In the genomic region with DNA sequence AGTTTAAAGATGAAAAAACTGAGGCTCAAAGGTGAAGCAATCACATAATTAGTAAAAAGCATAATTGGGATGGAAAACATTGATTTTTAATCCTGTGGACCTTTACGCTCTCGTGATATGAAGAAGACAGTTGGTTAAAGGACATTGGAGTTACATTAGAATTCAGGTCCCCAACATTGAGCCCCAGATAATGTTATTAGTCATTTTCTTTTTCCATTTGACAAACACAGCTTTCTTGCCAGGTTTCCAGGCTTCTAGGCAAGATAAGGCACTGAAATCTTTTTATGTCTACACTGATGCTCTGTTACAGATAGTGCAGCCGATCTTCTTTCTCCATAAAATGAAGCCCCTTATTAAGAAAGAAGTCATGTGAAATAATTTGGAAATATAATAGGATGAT, we compare ENCODE assay signal across 1 cellular context.
TF ChIP-seq lines count a peak whose summit lies in the region.

No MANE protein-coding gene starts in this region.

TF ChIP-seq in K562, 482 proteins besides CTCF, POLR2A, EP300 and RAD21:
- no peak for TF ChIP-seq SAFB (IDR thresholded peaks at IDR 0.05; ENCODE audit: borderline replicate concordance, low read depth, low read length)
- no peak for TF ChIP-seq CEBPG (CRISPR knock-in tag; IDR thresholded peaks at IDR 0.05)
- peak in 1 of 2 experiments; percentile 35; a peak in 1 of 4 replicates for TF ChIP-seq CEBPG (tag; conservative IDR thresholded peaks at IDR 0.05 in 1 of 2, IDR thresholded peaks at IDR 0.05 in 1 of 2)
- no peak for TF ChIP-seq ZKSCAN8 (CRISPR knock-in tag; IDR thresholded peaks at IDR 0.05)
- no peak for TF ChIP-seq TSHZ1 (CRISPR knock-in tag; IDR thresholded peaks at IDR 0.05)
- TF ChIP-seq ZNF551 (CRISPR knock-in tag; IDR thresholded peaks at IDR 0.05), result no peak
- TF ChIP-seq KDM5B (IDR thresholded peaks at IDR 0.05; ENCODE audit: insufficient replicate concordance, low read depth, low read length), result no peak
- no peak for TF ChIP-seq GABPB2 (CRISPR knock-in tag; conservative IDR thresholded peaks at IDR 0.05)
- TF ChIP-seq SRSF7 (optimal IDR thresholded peaks at IDR 0.05; ENCODE audit: low read depth, low read length), result no peak
- TF ChIP-seq, protein P1, sequence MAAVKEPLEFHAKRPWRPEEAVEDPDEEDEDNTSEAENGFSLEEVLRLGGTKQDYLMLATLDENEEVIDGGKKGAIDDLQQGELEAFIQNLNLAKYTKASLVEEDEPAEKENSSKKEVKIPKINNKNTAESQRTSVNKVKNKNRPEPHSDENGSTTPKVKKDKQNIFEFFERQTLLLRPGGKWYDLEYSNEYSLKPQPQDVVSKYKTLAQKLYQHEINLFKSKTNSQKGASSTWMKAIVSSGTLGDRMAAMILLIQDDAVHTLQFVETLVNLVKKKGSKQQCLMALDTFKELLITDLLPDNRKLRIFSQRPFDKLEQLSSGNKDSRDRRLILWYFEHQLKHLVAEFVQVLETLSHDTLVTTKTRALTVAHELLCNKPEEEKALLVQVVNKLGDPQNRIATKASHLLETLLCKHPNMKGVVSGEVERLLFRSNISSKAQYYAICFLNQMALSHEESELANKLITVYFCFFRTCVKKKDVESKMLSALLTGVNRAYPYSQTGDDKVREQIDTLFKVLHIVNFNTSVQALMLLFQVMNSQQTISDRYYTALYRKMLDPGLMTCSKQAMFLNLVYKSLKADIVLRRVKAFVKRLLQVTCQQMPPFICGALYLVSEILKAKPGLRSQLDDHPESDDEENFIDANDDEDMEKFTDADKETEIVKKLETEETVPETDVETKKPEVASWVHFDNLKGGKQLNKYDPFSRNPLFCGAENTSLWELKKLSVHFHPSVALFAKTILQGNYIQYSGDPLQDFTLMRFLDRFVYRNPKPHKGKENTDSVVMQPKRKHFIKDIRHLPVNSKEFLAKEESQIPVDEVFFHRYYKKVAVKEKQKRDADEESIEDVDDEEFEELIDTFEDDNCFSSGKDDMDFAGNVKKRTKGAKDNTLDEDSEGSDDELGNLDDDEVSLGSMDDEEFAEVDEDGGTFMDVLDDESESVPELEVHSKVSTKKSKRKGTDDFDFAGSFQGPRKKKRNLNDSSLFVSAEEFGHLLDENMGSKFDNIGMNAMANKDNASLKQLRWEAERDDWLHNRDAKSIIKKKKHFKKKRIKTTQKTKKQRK (IDR thresholded peaks at IDR 0.05; ENCODE audit: borderline replicate concordance, low read depth, low read length), result no peak
- TF ChIP-seq CBFA2T3 (IDR thresholded peaks at IDR 0.05), result peak; percentile 52; the same call in 1 of the 2 replicates
- TF ChIP-seq CUX1 (CRISPR knock-in tag; IDR thresholded peaks at IDR 0.05), result no peak
- TF ChIP-seq LARP7 (IDR thresholded peaks at IDR 0.05), result no peak
- TF ChIP-seq TEAD4 (IDR thresholded peaks at IDR 0.05; ENCODE audit: low read length), result peak; percentile 27; the same call in 1 of the 2 replicates
- no peak for TF ChIP-seq TEAD4 (CRISPR knock-in tag; IDR thresholded peaks at IDR 0.05; ENCODE audit: borderline replicate concordance)
- no peak for TF ChIP-seq BHLHE40 (IDR thresholded peaks at IDR 0.05; ENCODE audit: low read length)
- TF ChIP-seq CBFA2T2 (conservative IDR thresholded peaks at IDR 0.05), result peak; percentile 29
- no peak for TF ChIP-seq FIP1L1 (IDR thresholded peaks at IDR 0.05; ENCODE audit: low read depth, low read length, poor library complexity, severe bottlenecking)
- no peak for TF ChIP-seq ZNF23 (CRISPR knock-in tag; IDR thresholded peaks at IDR 0.05)
- no peak for TF ChIP-seq E2F1 (CRISPR knock-in tag; IDR thresholded peaks at IDR 0.05)
- TF ChIP-seq, protein P2, sequence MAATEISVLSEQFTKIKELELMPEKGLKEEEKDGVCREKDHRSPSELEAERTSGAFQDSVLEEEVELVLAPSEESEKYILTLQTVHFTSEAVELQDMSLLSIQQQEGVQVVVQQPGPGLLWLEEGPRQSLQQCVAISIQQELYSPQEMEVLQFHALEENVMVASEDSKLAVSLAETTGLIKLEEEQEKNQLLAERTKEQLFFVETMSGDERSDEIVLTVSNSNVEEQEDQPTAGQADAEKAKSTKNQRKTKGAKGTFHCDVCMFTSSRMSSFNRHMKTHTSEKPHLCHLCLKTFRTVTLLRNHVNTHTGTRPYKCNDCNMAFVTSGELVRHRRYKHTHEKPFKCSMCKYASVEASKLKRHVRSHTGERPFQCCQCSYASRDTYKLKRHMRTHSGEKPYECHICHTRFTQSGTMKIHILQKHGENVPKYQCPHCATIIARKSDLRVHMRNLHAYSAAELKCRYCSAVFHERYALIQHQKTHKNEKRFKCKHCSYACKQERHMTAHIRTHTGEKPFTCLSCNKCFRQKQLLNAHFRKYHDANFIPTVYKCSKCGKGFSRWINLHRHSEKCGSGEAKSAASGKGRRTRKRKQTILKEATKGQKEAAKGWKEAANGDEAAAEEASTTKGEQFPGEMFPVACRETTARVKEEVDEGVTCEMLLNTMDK (IDR thresholded peaks at IDR 0.05; ENCODE audit: borderline replicate concordance, insufficient read depth, low read depth, low read length, poor library complexity, severe bottlenecking), result no peak
- TF ChIP-seq, protein P3, sequence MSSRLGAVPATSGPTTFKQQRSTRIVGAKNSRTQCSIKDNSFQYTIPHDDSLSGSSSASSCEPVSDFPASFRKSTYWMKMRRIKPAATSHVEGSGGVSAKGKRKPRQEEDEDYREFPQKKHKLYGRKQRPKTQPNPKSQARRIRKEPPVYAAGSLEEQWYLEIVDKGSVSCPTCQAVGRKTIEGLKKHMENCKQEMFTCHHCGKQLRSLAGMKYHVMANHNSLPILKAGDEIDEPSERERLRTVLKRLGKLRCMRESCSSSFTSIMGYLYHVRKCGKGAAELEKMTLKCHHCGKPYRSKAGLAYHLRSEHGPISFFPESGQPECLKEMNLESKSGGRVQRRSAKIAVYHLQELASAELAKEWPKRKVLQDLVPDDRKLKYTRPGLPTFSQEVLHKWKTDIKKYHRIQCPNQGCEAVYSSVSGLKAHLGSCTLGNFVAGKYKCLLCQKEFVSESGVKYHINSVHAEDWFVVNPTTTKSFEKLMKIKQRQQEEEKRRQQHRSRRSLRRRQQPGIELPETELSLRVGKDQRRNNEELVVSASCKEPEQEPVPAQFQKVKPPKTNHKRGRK (tag; IDR thresholded peaks at IDR 0.05), result no peak
- no peak for TF ChIP-seq ZNF707 (CRISPR knock-in tag; conservative IDR thresholded peaks at IDR 0.05)
- TF ChIP-seq ELF4 (CRISPR knock-in tag; IDR thresholded peaks at IDR 0.05), result no peak
- no peak for TF ChIP-seq MNT (conservative IDR thresholded peaks at IDR 0.05)
- no peak for TF ChIP-seq ZNF449 (CRISPR knock-in tag; IDR thresholded peaks at IDR 0.05)
- TF ChIP-seq ARID1B (IDR thresholded peaks at IDR 0.05), result 0 out of 2 replicates have a peak, but pooled peaks have one; percentile 30
- TF ChIP-seq NEUROD1 (IDR thresholded peaks at IDR 0.05; ENCODE audit: borderline replicate concordance, low read depth, low read length, partially characterized antibody), result no peak
- TF ChIP-seq KAT2B (IDR thresholded peaks at IDR 0.05; ENCODE audit: low read depth, low read length), result no peak
- TF ChIP-seq FOSL1 (tag; conservative IDR thresholded peaks at IDR 0.05), result peak; percentile 83
- TF ChIP-seq KLF1 (tag; IDR thresholded peaks at IDR 0.05), result no peak
- no peak for TF ChIP-seq PTRF (tag; IDR thresholded peaks at IDR 0.05)
- no peak for TF ChIP-seq L3MBTL2 (IDR thresholded peaks at IDR 0.05)
- TF ChIP-seq NUFIP1 (IDR thresholded peaks at IDR 0.05; ENCODE audit: partially characterized antibody), result no peak
- no peak for TF ChIP-seq RBM15 (IDR thresholded peaks at IDR 0.05; ENCODE audit: insufficient read depth, low read length)
- TF ChIP-seq RCOR1 (IDR thresholded peaks at IDR 0.05; ENCODE audit: borderline replicate concordance in 1 of 2, low read depth in 2 of 2, low read length in 2 of 2), result 0 out of 4 replicates have a peak, but pooled peaks of 1 of the 2 experiments have one; percentile 18
- no peak for TF ChIP-seq ZFX (CRISPR knock-in tag; IDR thresholded peaks at IDR 0.05)
- TF ChIP-seq ZNF76 (CRISPR knock-in tag; IDR thresholded peaks at IDR 0.05; ENCODE audit: borderline replicate concordance), result no peak
- TF ChIP-seq FOXA1 (IDR thresholded peaks at IDR 0.05; ENCODE audit: borderline replicate concordance), result no peak
- TF ChIP-seq ADNP (tag; IDR thresholded peaks at IDR 0.05), result peak; percentile 52; the same call in 1 of the 2 replicates
